Comparison of ENCODE assay signal across 8 cellular contexts in the genomic region with DNA sequence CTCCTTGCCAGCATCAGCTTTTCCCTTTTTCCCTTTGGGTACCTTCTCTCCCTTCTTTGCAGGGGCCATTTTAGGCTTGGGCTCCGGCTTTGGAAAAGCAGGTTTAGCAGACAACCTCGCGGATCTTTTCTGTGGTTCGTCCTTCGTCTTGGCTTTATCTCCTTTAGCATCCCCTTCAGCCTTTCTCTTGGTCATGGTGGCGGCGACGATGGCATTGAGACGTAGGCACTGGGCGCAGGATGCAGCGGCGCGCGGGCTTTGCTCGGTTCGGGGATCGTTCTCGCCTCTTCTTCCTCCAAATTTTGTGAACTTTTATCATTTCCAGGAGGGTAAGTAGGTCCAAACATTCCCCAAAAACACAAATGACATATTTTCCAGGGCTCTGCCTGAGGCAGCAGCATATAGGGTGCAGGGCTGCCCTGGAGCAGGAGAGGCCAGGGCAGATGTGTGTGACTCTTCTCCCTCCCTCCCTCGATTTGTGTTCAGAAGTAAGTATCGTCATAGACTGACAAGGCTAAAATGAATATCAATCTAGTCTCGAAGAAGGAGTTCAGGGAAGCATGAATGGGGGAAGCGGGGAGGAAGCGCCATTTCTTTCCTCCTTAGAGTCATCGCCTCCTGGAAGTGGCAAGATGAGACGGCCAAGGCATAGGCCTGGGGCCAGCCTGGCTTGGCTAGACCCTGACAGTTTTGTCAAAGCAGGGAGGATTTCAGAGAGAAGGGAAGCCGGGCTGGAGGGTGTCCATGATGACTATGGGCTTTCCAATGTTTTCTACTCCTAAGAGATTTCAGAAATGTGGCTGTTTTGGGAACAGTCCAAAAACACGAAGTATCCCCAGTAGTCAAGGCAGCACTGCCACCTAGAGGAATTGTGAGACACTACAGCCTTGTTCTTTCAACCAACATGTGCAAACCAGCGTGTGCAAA. TPM values are rescaled to one million over a fixed set of nuclear protein-coding genes. Genes with fewer than 3 reads are reported as not detected.
DNase-seq lines count a peak whose midpoint lies in the region; ATAC-seq, FAIRE-seq and TF ChIP-seq lines count a peak whose summit lies in the region.

No MANE protein-coding gene starts in this region.

- CTCF ChIA-PET in activated CD8-positive, alpha-beta T cell treated with anti-CD3 and anti-CD28 coated beads, Interleukin-2, amount 10 ng/mL, durations not matched to agents 7 days and 5 days (lab: Charles Lee) = interaction anchor here (1.6 kb wide), 1 partner anchor 293 kb away, joined by 7 read pairs; no protein-coding TSS in a partner anchor

- peak; percentile 83 for FAIRE-seq in endometrium (lab: Jason Lieb, UNC)

- no peaks in the 10 kb centered on the region for H3K4me1 Mint-ChIP-seq in activated CD8-positive, alpha-beta T cell treated with anti-CD3 and anti-CD28 coated beads, Interleukin-2, amount 10 ng/mL, durations not matched to agents 7 days and 5 days (ENCODE audit: low read depth)
- peaks cover 7% of the 10 kb centered on the region for H3K4me1 Mint-ChIP-seq in mesothelial cell of epicardium

- H3K36me3 Mint-ChIP-seq in activated CD8-positive, alpha-beta T cell treated with anti-CD3 and anti-CD28 coated beads, Interleukin-2, amount 10 ng/mL, durations not matched to agents 7 days and 5 days (ENCODE audit: low read depth) = no peaks in the 10 kb centered on the region
- no peaks in the 10 kb centered on the region for H3K36me3 Mint-ChIP-seq in mesothelial cell of epicardium

- TF ChIP-seq CTCF in mesothelial cell of epicardium (IDR thresholded peaks at IDR 0.05; ENCODE audit: unreplicated experiment) = peak; percentile 90

- H3K9me3 Mint-ChIP-seq in activated CD8-positive, alpha-beta T cell treated with anti-CD3 and anti-CD28 coated beads, Interleukin-2, amount 10 ng/mL, durations not matched to agents 7 days and 5 days (ENCODE audit: insufficient read depth) = no peaks in the 10 kb centered on the region
- peaks cover 12% of the 10 kb centered on the region for H3K9me3 Mint-ChIP-seq in mesothelial cell of epicardium

- peak; percentile 61 for ATAC-seq in activated CD8-positive, alpha-beta T cell treated with anti-CD3 and anti-CD28 coated beads, Interleukin-2, amount 10 ng/mL, durations not matched to agents 7 days and 5 days
- no peak for ATAC-seq in HG03175 (IDR thresholded peaks at IDR 0.05; ENCODE audit: unreplicated experiment)

- no peaks in the 10 kb centered on the region for H3K27me3 Mint-ChIP-seq in activated CD8-positive, alpha-beta T cell treated with anti-CD3 and anti-CD28 coated beads, Interleukin-2, amount 10 ng/mL, durations not matched to agents 7 days and 5 days (ENCODE audit: low read depth)
- no peaks in the 10 kb centered on the region for H3K27me3 Mint-ChIP-seq in mesothelial cell of epicardium (ENCODE audit: low read depth)

- peak; percentile 79 for DNase-seq in COR-L47 (lab: John Stamatoyannopoulos, UW)
- peak in 58 of 76 experiments; percentile 2 to 80 (median 45) for DNase-seq in HUDEP-2 (lab: John Stamatoyannopoulos, UW; ENCODE audit: unreplicated experiment in 76 of 76)
- DNase-seq in NOMO-1 treated with DMSO at 0.1 percent for 48 hours (lab: John Stamatoyannopoulos, UW; ENCODE audit: unreplicated experiment) = peak; percentile 62
- peak; percentile 70 for DNase-seq in activated CD8-positive, alpha-beta T cell treated with anti-CD3 and anti-CD28 coated beads, Interleukin-2, amount 10 ng/mL, durations not matched to agents 7 days and 5 days
- peak in 1 of 2 experiments; percentile 76 for DNase-seq in mesothelial cell of epicardium (ENCODE audit: low spot score in 2 of 2, unreplicated experiment in 2 of 2)
- DNase-seq in stimulated activated CD8-positive, alpha-beta memory T cell treated with anti-CD3 and anti-CD28 coated beads, Interleukin-7, amount 100 ng/mL, for 1 hour (ENCODE audit: low read depth in 2 of 2) = peak; percentile 14 to 24

- no peak overlapping the region for H3K27ac Mint-ChIP-seq in activated CD8-positive, alpha-beta T cell treated with anti-CD3 and anti-CD28 coated beads, Interleukin-2, amount 10 ng/mL, durations not matched to agents 7 days and 5 days
- H3K27ac Mint-ChIP-seq in mesothelial cell of epicardium = no peak overlapping the region

- no peak overlapping the region for H3K4me3 Mint-ChIP-seq in activated CD8-positive, alpha-beta T cell treated with anti-CD3 and anti-CD28 coated beads, Interleukin-2, amount 10 ng/mL, durations not matched to agents 7 days and 5 days
- H3K4me3 Mint-ChIP-seq in mesothelial cell of epicardium = no peak overlapping the region

- POLR2A ChIA-PET in activated CD8-positive, alpha-beta T cell treated with anti-CD3 and anti-CD28 coated beads, Interleukin-2, amount 10 ng/mL, durations not matched to agents 7 days and 5 days (lab: Charles Lee) = no interaction called here

RNA-seq across cellular contexts. Expression of gene CHCT1, which starts 13.2 kb away (rescaled TPM):
- not detected for total RNA-seq in activated CD8-positive, alpha-beta T cell treated with anti-CD3 and anti-CD28 coated beads, Interleukin-2, amount 10 ng/mL, durations not matched to agents 7 days and 5 days
- total RNA-seq in mesothelial cell of epicardium = 0.25 TPM in 1 of 3 replicates, not detected in the others

RNA-seq across cellular contexts. Expression of gene USP32, which starts 43.6 kb away (rescaled TPM):
- 10 to 100 TPM; 36.7 to 44.0 TPM for total RNA-seq in activated CD8-positive, alpha-beta T cell treated with anti-CD3 and anti-CD28 coated beads, Interleukin-2, amount 10 ng/mL, durations not matched to agents 7 days and 5 days
- 43.9 to 48.4 TPM (median 45.8 TPM) in 3 replicates for total RNA-seq in mesothelial cell of epicardium
